Comparison of ENCODE assay signal across 27 cellular contexts in genomic region chr6:39733704-39734103, GRCh38. TPM values are rescaled to one million over a fixed set of nuclear protein-coding genes. Genes with fewer than 3 reads are reported as not detected.
"Had no signal": no experiment of that assay in that cellular context is flagged by ENCODE, and none has a peak within 500 bp of the region (broad histone marks: within the 10 kb centered on the region; RNA-seq: fewer than 3 reads in every experiment).

No MANE protein-coding gene starts in this region.

- H2AFZ ChIP-seq: hepatocyte had no signal

- H3K4me3 ChIP-seq: hepatocyte, left ventricle myocardium inferior, lung, pancreas, prostate gland, skin epidermis, stomach, testis, thyroid gland, transverse colon, upper lobe of right lung had no signal

- H3K4me1 Mint-ChIP-seq: naive B cell; natural killer cell; stimulated activated naive B cell treated with anti-CD40 and anti-IgM and Interleukin-4, amounts not matched to agents 10 μg/mL and 1 μg/mL and 100 μg/mL, for 72 hours had no signal

- H3K36me3 Mint-ChIP-seq: mesothelial cell of epicardium; naive B cell; natural killer cell; stimulated activated naive B cell treated with anti-CD40 and anti-IgM and Interleukin-4, amounts not matched to agents 10 μg/mL and 1 μg/mL and 100 μg/mL, for 72 hours had no signal

- H3K27ac Mint-ChIP-seq: mesothelial cell of epicardium; naive B cell; natural killer cell; stimulated activated naive B cell treated with anti-CD40 and anti-IgM and Interleukin-4, amounts not matched to agents 10 μg/mL and 1 μg/mL and 100 μg/mL, for 72 hours had no signal

- H3K4me1 ChIP-seq: left ventricle myocardium inferior, pancreas, prostate gland, stomach, testis, thyroid gland, transverse colon, upper lobe of right lung had no signal

- ATAC-seq: natural killer cell; pancreas; right cardiac atrium; sciatic nerve; stimulated activated naive B cell treated with anti-CD40 and anti-IgM and Interleukin-4, amounts not matched to agents 10 μg/mL and 1 μg/mL and 100 μg/mL, for 72 hours; stimulated activated naive CD8-positive, alpha-beta T cell treated with anti-CD3 and anti-CD28 coated beads, Interleukin-15, Interleukin-2, amounts not matched to agents 100 U/mL and 50 U/mL, for 24 hours; upper lobe of right lung had no signal

- H3K36me3 ChIP-seq: left ventricle myocardium inferior, pancreas, prostate gland, stomach, thyroid gland, transverse colon, upper lobe of right lung had no signal

- DNase-seq: islet precursor cell; left ventricle myocardium inferior; mesendoderm; naive B cell; natural killer cell; pancreas; posterior cingulate gyrus; retina; right cardiac atrium; stimulated activated CD4-positive, alpha-beta T cell treated with anti-CD3 and anti-CD28 coated beads, Interleukin-12 subunit alpha, Interleukin-12 subunit beta, amount 100 ng/mL, for 4 hours; stimulated activated CD4-positive, alpha-beta T cell treated with anti-CD3 and anti-CD28 coated beads, Interleukin-15, amount 100 ng/mL, for 24 hours; stimulated activated CD4-positive, alpha-beta T cell treated with anti-CD3 and anti-CD28 coated beads, Interleukin-2, amount 100 ng/mL, for 24 hours; stimulated activated CD4-positive, alpha-beta T cell treated with anti-CD3 and anti-CD28 coated beads, Interleukin-4, amount 100 ng/mL, for 1 hour; stimulated activated naive B cell treated with anti-CD40 and anti-IgM and Interleukin-4, amounts not matched to agents 10 μg/mL and 1 μg/mL and 100 μg/mL, for 72 hours; stimulated activated naive CD8-positive, alpha-beta T cell treated with anti-CD3 and anti-CD28 coated beads, Interleukin-15, Interleukin-2, amounts not matched to agents 100 U/mL and 50 U/mL, for 24 hours; stomach; testis; thyroid gland; transverse colon; upper lobe of right lung had no signal

- H3K27me3 ChIP-seq: hepatocyte, pancreas, stomach, testis, thyroid gland, transverse colon, upper lobe of right lung had no signal

- H3K9me3 ChIP-seq: pancreas, prostate gland, stomach, testis, thyroid gland, transverse colon, upper lobe of right lung had no signal

- H3K9me3 Mint-ChIP-seq: natural killer cell had no signal

- H3K4me3 Mint-ChIP-seq: mesothelial cell of epicardium; naive B cell; natural killer cell; stimulated activated naive B cell treated with anti-CD40 and anti-IgM and Interleukin-4, amounts not matched to agents 10 μg/mL and 1 μg/mL and 100 μg/mL, for 72 hours had no signal

- H3K27ac ChIP-seq: hepatocyte, left ventricle myocardium inferior, pancreas, prostate gland, skin epidermis, stomach, testis, thyroid gland, transverse colon, upper lobe of right lung had no signal

- H3K79me2 ChIP-seq: hepatocyte had no signal

- H3K4me2 ChIP-seq: hepatocyte had no signal

RNA-seq across cellular contexts. Expression of gene KIF6, which starts 8.5 kb away (rescaled TPM):
- total RNA-seq: mononuclear cell, natural killer cell had no signal

RNA-seq across cellular contexts. Expression of gene DAAM2, which starts 58.5 kb away (rescaled TPM):
- total RNA-seq: natural killer cell had no signal
